1 cellular context compared by ENCODE assay signal in genomic region chr10:96700477-96701099, GRCh38.
A peak's percentile ranks its signal among the peaks of the same experiment; 100 is the strongest.
TF ChIP-seq lines count a peak whose summit lies in the region.

No MANE protein-coding gene starts in this region.

TF ChIP-seq in GM12878, 131 proteins besides CTCF, POLR2A, EP300 and RAD21 (continued from another document and continues in another):
- TF ChIP-seq PKNOX1 (IDR thresholded peaks at IDR 0.05) (no peak), HCFC1 (IDR thresholded peaks at IDR 0.05; ENCODE audit: low read length) (no peak), BCL3 (IDR thresholded peaks at IDR 0.05; ENCODE audit: borderline replicate concordance, insufficient read depth, low read depth, low read length, poor library complexity, severe bottlenecking) (no peak), IRF5 (IDR thresholded peaks at IDR 0.05; ENCODE audit: borderline replicate concordance) (no peak), MAX (IDR thresholded peaks at IDR 0.05; ENCODE audit: low read depth, low read length) (peak; percentile 58), NR2C2 (IDR thresholded peaks at IDR 0.05; ENCODE audit: borderline replicate concordance, control insufficient read depth, insufficient read length, low read depth) (no peak), NFIC (IDR thresholded peaks at IDR 0.05; ENCODE audit: low read depth, low read length) (no peak), TCF7 (IDR thresholded peaks at IDR 0.05; ENCODE audit: borderline replicate concordance) (no peak), BCL11A (IDR thresholded peaks at IDR 0.05; ENCODE audit: low read depth, low read length) (peak; percentile 41; the same call in 1 of the 2 replicates), ZNF24 (IDR thresholded peaks at IDR 0.05) (no peak), SIN3A (IDR thresholded peaks at IDR 0.05; ENCODE audit: low read depth, low read length) (no peak), ATF2 (IDR thresholded peaks at IDR 0.05; ENCODE audit: low read length) (no peak), NFXL1 (IDR thresholded peaks at IDR 0.05; ENCODE audit: borderline replicate concordance) (no peak), ZNF207 (IDR thresholded peaks at IDR 0.05; ENCODE audit: borderline replicate concordance) (no peak), CBX5 (IDR thresholded peaks at IDR 0.05; ENCODE audit: low read depth) (no peak), E2F4 (IDR thresholded peaks at IDR 0.05; ENCODE audit: low read depth, low read length) (no peak), EZH2 (IDR thresholded peaks at IDR 0.05; ENCODE audit: borderline replicate concordance, control insufficient read depth, low read depth, low read length) (no peak), FOXM1 (IDR thresholded peaks at IDR 0.05; ENCODE audit: low read depth, low read length) (0 out of 2 replicates have a peak, but pooled peaks have one; percentile 6), SREBF2 (IDR thresholded peaks at IDR 0.05; ENCODE audit: low read length) (no peak), TCF3 (IDR thresholded peaks at IDR 0.05; ENCODE audit: borderline replicate concordance, insufficient read depth, low read depth, low read length) (no peak), E2F8 (IDR thresholded peaks at IDR 0.05; ENCODE audit: low read depth, partially characterized antibody) (peak; percentile 28), SUZ12 (IDR thresholded peaks at IDR 0.05; ENCODE audit: unreplicated experiment) (no peak), YY1 (IDR thresholded peaks at IDR 0.05; ENCODE audit: low read depth, low read length) (peak; percentile 72; the same call in 1 of the 2 replicates), EED (IDR thresholded peaks at IDR 0.05; ENCODE audit: low read depth) (no peak), POLR2AphosphoS5 (IDR thresholded peaks at IDR 0.05; ENCODE audit: low read length) (peak; percentile 92), NRF1 (conservative IDR thresholded peaks at IDR 0.05; ENCODE audit: low read depth, low read length) (no peak), SKIL (IDR thresholded peaks at IDR 0.05; ENCODE audit: low read depth, poor library complexity, severe bottlenecking) (peak; percentile 8), HDAC6 (IDR thresholded peaks at IDR 0.05; ENCODE audit: unreplicated experiment) (no peak), SMARCA5 (IDR thresholded peaks at IDR 0.05) (0 out of 2 replicates have a peak, but pooled peaks have one; percentile 34)
- TF ChIP-seq, protein P1, sequence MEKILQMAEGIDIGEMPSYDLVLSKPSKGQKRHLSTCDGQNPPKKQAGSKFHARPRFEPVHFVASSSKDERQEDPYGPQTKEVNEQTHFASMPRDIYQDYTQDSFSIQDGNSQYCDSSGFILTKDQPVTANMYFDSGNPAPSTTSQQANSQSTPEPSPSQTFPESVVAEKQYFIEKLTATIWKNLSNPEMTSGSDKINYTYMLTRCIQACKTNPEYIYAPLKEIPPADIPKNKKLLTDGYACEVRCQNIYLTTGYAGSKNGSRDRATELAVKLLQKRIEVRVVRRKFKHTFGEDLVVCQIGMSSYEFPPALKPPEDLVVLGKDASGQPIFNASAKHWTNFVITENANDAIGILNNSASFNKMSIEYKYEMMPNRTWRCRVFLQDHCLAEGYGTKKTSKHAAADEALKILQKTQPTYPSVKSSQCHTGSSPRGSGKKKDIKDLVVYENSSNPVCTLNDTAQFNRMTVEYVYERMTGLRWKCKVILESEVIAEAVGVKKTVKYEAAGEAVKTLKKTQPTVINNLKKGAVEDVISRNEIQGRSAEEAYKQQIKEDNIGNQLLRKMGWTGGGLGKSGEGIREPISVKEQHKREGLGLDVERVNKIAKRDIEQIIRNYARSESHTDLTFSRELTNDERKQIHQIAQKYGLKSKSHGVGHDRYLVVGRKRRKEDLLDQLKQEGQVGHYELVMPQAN (conservative IDR thresholded peaks at IDR 0.05) = no peak; the same call in 1 of the 2 replicates
- TF ChIP-seq, protein P2, sequence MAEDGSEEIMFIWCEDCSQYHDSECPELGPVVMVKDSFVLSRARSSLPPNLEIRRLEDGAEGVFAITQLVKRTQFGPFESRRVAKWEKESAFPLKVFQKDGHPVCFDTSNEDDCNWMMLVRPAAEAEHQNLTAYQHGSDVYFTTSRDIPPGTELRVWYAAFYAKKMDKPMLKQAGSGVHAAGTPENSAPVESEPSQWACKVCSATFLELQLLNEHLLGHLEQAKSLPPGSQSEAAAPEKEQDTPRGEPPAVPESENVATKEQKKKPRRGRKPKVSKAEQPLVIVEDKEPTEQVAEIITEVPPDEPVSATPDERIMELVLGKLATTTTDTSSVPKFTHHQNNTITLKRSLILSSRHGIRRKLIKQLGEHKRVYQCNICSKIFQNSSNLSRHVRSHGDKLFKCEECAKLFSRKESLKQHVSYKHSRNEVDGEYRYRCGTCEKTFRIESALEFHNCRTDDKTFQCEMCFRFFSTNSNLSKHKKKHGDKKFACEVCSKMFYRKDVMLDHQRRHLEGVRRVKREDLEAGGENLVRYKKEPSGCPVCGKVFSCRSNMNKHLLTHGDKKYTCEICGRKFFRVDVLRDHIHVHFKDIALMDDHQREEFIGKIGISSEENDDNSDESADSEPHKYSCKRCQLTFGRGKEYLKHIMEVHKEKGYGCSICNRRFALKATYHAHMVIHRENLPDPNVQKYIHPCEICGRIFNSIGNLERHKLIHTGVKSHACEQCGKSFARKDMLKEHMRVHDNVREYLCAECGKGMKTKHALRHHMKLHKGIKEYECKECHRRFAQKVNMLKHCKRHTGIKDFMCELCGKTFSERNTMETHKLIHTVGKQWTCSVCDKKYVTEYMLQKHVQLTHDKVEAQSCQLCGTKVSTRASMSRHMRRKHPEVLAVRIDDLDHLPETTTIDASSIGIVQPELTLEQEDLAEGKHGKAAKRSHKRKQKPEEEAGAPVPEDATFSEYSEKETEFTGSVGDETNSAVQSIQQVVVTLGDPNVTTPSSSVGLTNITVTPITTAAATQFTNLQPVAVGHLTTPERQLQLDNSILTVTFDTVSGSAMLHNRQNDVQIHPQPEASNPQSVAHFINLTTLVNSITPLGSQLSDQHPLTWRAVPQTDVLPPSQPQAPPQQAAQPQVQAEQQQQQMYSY (CRISPR knock-in tag; IDR thresholded peaks at IDR 0.05) = no peak
- TF ChIP-seq, protein P3, sequence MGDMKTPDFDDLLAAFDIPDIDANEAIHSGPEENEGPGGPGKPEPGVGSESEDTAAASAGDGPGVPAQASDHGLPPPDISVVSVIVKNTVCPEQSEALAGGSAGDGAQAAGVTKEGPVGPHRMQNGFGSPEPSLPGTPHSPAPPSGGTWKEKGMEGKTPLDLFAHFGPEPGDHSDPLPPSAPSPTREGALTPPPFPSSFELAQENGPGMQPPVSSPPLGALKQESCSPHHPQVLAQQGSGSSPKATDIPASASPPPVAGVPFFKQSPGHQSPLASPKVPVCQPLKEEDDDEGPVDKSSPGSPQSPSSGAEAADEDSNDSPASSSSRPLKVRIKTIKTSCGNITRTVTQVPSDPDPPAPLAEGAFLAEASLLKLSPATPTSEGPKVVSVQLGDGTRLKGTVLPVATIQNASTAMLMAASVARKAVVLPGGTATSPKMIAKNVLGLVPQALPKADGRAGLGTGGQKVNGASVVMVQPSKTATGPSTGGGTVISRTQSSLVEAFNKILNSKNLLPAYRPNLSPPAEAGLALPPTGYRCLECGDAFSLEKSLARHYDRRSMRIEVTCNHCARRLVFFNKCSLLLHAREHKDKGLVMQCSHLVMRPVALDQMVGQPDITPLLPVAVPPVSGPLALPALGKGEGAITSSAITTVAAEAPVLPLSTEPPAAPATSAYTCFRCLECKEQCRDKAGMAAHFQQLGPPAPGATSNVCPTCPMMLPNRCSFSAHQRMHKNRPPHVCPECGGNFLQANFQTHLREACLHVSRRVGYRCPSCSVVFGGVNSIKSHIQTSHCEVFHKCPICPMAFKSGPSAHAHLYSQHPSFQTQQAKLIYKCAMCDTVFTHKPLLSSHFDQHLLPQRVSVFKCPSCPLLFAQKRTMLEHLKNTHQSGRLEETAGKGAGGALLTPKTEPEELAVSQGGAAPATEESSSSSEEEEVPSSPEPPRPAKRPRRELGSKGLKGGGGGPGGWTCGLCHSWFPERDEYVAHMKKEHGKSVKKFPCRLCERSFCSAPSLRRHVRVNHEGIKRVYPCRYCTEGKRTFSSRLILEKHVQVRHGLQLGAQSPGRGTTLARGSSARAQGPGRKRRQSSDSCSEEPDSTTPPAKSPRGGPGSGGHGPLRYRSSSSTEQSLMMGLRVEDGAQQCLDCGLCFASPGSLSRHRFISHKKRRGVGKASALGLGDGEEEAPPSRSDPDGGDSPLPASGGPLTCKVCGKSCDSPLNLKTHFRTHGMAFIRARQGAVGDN (IDR thresholded peaks at IDR 0.05) = peak; percentile 75
